8 cellular contexts compared by ENCODE assay signal in the genomic region with DNA sequence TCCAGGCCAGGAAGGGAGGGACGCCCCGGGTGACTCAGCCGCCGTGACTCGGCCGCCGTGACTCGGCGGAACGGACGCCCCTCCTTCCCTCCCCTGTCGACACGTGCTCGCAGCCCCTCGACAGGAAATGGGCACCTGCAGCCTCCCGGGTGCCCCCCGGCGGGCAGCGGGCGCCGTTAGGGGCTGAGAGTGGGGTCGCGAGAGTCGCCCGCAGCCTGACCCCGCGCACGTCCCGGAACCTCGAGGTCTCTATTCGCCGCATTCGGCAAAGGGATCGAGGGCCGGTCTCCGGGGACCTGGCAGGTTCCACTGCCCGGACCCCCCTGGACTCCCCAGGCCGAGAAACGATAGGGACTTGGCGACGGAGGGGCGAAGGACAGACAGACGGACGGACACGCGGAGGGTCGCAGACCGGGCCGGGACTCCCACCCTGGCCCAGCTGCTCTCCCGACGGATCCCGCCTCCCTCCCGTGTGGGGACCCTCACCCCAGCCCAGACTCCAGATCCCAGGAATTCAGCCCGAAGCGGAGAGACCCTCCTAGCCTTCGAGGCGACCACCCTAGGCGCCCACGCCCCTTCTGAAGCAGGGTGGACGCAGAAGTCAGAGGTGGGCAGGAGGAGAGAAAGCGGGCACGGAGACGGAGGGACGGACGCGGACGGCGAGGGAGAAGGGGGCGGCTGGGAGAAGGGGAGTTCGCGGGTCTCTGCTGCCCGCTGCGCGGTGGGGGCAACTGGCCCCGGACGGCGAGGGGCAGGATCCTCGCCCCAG. TPM values are rescaled to one million over a fixed set of nuclear protein-coding genes. Genes with fewer than 3 reads are reported as not detected.
DNase-seq lines count a peak whose midpoint lies in the region; ATAC-seq and TF ChIP-seq lines count a peak whose summit lies in the region.

No MANE protein-coding gene starts in this region.

- DNase-seq in ELR (ENCODE audit: low read depth) (peak; percentile 91), NCI-H460 (ENCODE audit: extremely low read depth, low read depth) (peak; percentile 70), fibroblast of lung (ENCODE audit: low read depth in 2 of 2) (peak; percentile 71 to 76), transverse colon (peak; percentile 67), middle frontal gyrus (ENCODE audit: extremely low spot score, low spot score) (no peak)
- peak; percentile 69 for DNase-seq in activated T-cell treated with anti-CD3 and anti-CD28 coated beads, Interleukin-2, amount 50 U/mL, for 1 hour

- no peak for TF ChIP-seq CTCF in fibroblast of lung (conservative IDR thresholded peaks at IDR 0.05 in 1 of 2, IDR thresholded peaks at IDR 0.05 in 1 of 2; ENCODE audit: low read depth in 1 of 2, low read length in 2 of 2)
- no peak for TF ChIP-seq CTCF in transverse colon (IDR thresholded peaks at IDR 0.05)

- TF ChIP-seq EP300 in transverse colon (IDR thresholded peaks at IDR 0.05; ENCODE audit: low read depth) = no peak

- H3K9me3 ChIP-seq in fibroblast of lung (ENCODE audit: control insufficient read depth, insufficient read depth, low read depth, low read length) (no peaks in the 10 kb centered on the region), neuron (ENCODE audit: low read length) (no peaks in the 10 kb centered on the region), transverse colon (no peaks in the 10 kb centered on the region)

- H4K20me1 ChIP-seq in fibroblast of lung (ENCODE audit: control insufficient read depth, extremely low read depth, insufficient read depth, low read length) = no peaks in the 10 kb centered on the region

- H3K27ac ChIP-seq in fibroblast of lung (ENCODE audit: insufficient read depth, low read length) (peak overlapping the region; percentile 100), transverse colon (peak overlapping the region; percentile 56 to 78 (median 70))

- intact Hi-C loops in transverse colon (cut with DNase I; ENCODE audit: low total_unique reads) = no loop called here

- H3K36me3 ChIP-seq in fibroblast of lung (ENCODE audit: control insufficient read depth, insufficient read depth, low read length) = peaks cover 9% of the 10 kb centered on the region
- no peaks in the 10 kb centered on the region for H3K36me3 ChIP-seq in neuron (ENCODE audit: insufficient read depth, low read length)
- no peaks in the 10 kb centered on the region for H3K36me3 ChIP-seq in transverse colon

- peak overlapping the region; percentile 32 for H3K4me2 ChIP-seq in fibroblast of lung (ENCODE audit: extremely low read depth, insufficient read depth, low read length)

- peaks cover 72% of the 10 kb centered on the region for H3K79me2 ChIP-seq in fibroblast of lung (ENCODE audit: control insufficient read depth, insufficient read depth, low read length)

- no peak overlapping the region for H2AFZ ChIP-seq in fibroblast of lung (ENCODE audit: low read length)
- peak overlapping the region; percentile 59 for H2AFZ ChIP-seq in neuron (ENCODE audit: low read depth, low read length)

- in situ Hi-C loops in transverse colon (cut with MboI; ENCODE audit: low pct_ligation_motif_present in 1 of 4, low pct_unique_long_range_greater_than_20kb in 1 of 4, low sequenced_read_pairs in 3 of 4) = loop anchor here in 2 of 4 donors (25.0 kb wide), 1 partner anchor 88 kb away; no protein-coding TSS in a partner anchor

- H3K27me3 ChIP-seq in fibroblast of lung (ENCODE audit: control insufficient read depth, insufficient read depth, low read length) = no peaks in the 10 kb centered on the region
- H3K27me3 ChIP-seq in neuron (ENCODE audit: insufficient read depth, low read length) = peaks cover 21% of the 10 kb centered on the region
- peaks cover 21% of the 10 kb centered on the region for H3K27me3 ChIP-seq in transverse colon

- 5% methylated on average over 53 of the region's 78 CpGs; no CpG with 5 or more reads in 1 of the 2 donors for WGBS in transverse colon (ENCODE audit: low coverage in 1 of 2), 2 donors

- H3K9ac ChIP-seq in fibroblast of lung (ENCODE audit: insufficient read depth, low read length) = peak overlapping the region; percentile 99

- H3K4me3 ChIP-seq in fibroblast of lung (replicated peaks in 1 of 4; ENCODE audit: control extremely low read depth in 1 of 4, insufficient read depth in 1 of 4, low read depth in 3 of 4, low read length in 4 of 4) (peak overlapping the region; percentile 72 to 97 (median 89)), neuron (ENCODE audit: low read length) (peak overlapping the region; percentile 37), transverse colon (peak overlapping the region; percentile 27 to 61 (median 52))

- H3K4me1 ChIP-seq in fibroblast of lung (ENCODE audit: control insufficient read depth, extremely low read depth, insufficient read depth, low read length) = peaks cover 37% of the 10 kb centered on the region
- peaks cover 13% of the 10 kb centered on the region for H3K4me1 ChIP-seq in neuron (ENCODE audit: insufficient read depth, low read length)
- peaks cover 6 to 24% (median 19%) of the 10 kb centered on the region in 4 donors for H3K4me1 ChIP-seq in transverse colon

- no peak for TF ChIP-seq POLR2A in transverse colon (IDR thresholded peaks at IDR 0.05)

- no peak for ATAC-seq in GM19395 (IDR thresholded peaks at IDR 0.05; ENCODE audit: unreplicated experiment)

RNA-seq across cellular contexts. Expression of gene FOSL1, which starts 0.6 kb away (rescaled TPM):
- total RNA-seq in NCI-H460 (2014; rRNA removed; shearing (Covaris generic)) = 56.1 and 58.4 TPM in 2 replicates
- 11.9 and 12.4 TPM in 2 replicates for polyA plus RNA-seq in NCI-H460 (2014; cell fraction: nucleus; rRNA removed)
- total RNA-seq in fibroblast of lung = 7.4 and 8.8 TPM in 2 replicates
- 3.5 and 26.9 TPM in 2 replicates for polyA plus RNA-seq in fibroblast of lung
- polyA plus RNA-seq in fibroblast of lung (2012) = 27.4 and 167 TPM in 2 replicates
- 54.5 and 239 TPM in 2 replicates for polyA minus RNA-seq in fibroblast of lung (ENCODE audit: low replicate concordance)
- 10 to 100 TPM in 1 of 4 donors, 1 to 10 TPM in 1, not detected in 2; 1.2 to 11.6 TPM for total RNA-seq in transverse colon

RNA-seq across cellular contexts. Expression of gene CCDC85B, which starts 9.1 kb away (rescaled TPM):
- total RNA-seq in NCI-H460 (2014; rRNA removed; shearing (Covaris generic)) = 27.3 and 27.5 TPM in 2 replicates
- 86.9 and 119 TPM in 2 replicates for polyA plus RNA-seq in NCI-H460 (2014; cell fraction: nucleus; rRNA removed)
- total RNA-seq in fibroblast of lung (83.7 and 118 TPM in 2 replicates), transverse colon (100 to 1,000 TPM in 1 of 4 donors, 10 to 100 TPM in 2, 1 to 10 TPM in 1; 7.9 to 140 (median 23.1) TPM)
- 18.1 and 20.6 TPM in 2 replicates for polyA plus RNA-seq in fibroblast of lung
- polyA plus RNA-seq in fibroblast of lung (2012) = 78.4 and 153 TPM in 2 replicates
- 6.7 and 7.7 TPM in 2 replicates for polyA minus RNA-seq in fibroblast of lung (ENCODE audit: low replicate concordance)

RNA-seq across cellular contexts. Expression of gene FIBP, which starts 11.3 kb away (rescaled TPM):
- 89.6 and 109 TPM in 2 replicates for total RNA-seq in NCI-H460 (2014; rRNA removed; shearing (Covaris generic))
- 101 and 148 TPM in 2 replicates for polyA plus RNA-seq in NCI-H460 (2014; cell fraction: nucleus; rRNA removed)
- total RNA-seq in fibroblast of lung = 134 and 168 TPM in 2 replicates
- polyA plus RNA-seq in fibroblast of lung = 81.0 and 132 TPM in 2 replicates
- polyA plus RNA-seq in fibroblast of lung (2012) = 102 and 166 TPM in 2 replicates
- 125 and 200 TPM in 2 replicates for polyA minus RNA-seq in fibroblast of lung (ENCODE audit: low replicate concordance)
- 10 to 100 TPM; 53.4 to 82.6 (median 75.9) TPM for total RNA-seq in transverse colon

RNA-seq across cellular contexts. Expression of gene C11orf68, which starts 19.3 kb away (rescaled TPM):
- 7.4 and 9.6 TPM in 2 replicates for total RNA-seq in NCI-H460 (2014; rRNA removed; shearing (Covaris generic))
- 15.1 and 15.3 TPM in 2 replicates for polyA plus RNA-seq in NCI-H460 (2014; cell fraction: nucleus; rRNA removed)
- total RNA-seq in fibroblast of lung (18.0 and 26.6 TPM in 2 replicates), transverse colon (10 to 100 TPM; 15.2 to 59.5 (median 22.8) TPM)
- polyA plus RNA-seq in fibroblast of lung = 27.6 and 57.2 TPM in 2 replicates
- polyA plus RNA-seq in fibroblast of lung (2012) = 46.7 and 99.2 TPM in 2 replicates
- polyA minus RNA-seq in fibroblast of lung (ENCODE audit: low replicate concordance) = 68.3 and 159 TPM in 2 replicates

RNA-seq across cellular contexts. Expression of gene DRAP1, which starts 19.7 kb away (rescaled TPM):
- total RNA-seq in NCI-H460 (2014; rRNA removed; shearing (Covaris generic)) = 57.2 and 62.4 TPM in 2 replicates
- polyA plus RNA-seq in NCI-H460 (2014; cell fraction: nucleus; rRNA removed) = 63.0 and 102 TPM in 2 replicates
- total RNA-seq in fibroblast of lung (155 and 300 TPM in 2 replicates), transverse colon (10 to 100 TPM; 15.7 to 63.2 (median 57.0) TPM)
- polyA plus RNA-seq in fibroblast of lung = 130 and 275 TPM in 2 replicates
- polyA plus RNA-seq in fibroblast of lung (2012) = 329 and 696 TPM in 2 replicates
- polyA minus RNA-seq in fibroblast of lung (ENCODE audit: low replicate concordance) = 60.5 and 98.3 TPM in 2 replicates

Comparison
In these comparisons a context has a peak if more than half of its experiments do, and no peak if none do; other contexts are left out.
1. H3K4me3 ChIP-seq: peak in every context shown above with its lines; median percentile 89 in fibroblast of lung; 52 in transverse colon; 37 in neuron.